8 cellular contexts compared by ENCODE assay signal in genomic region chr1:51235611-51236547, GRCh38. TPM values are rescaled to one million over a fixed set of nuclear protein-coding genes. Genes with fewer than 3 reads are reported as not detected.
DNase-seq lines count a peak whose midpoint lies in the region; TF ChIP-seq lines count a peak whose summit lies in the region.

RNF11 (plus strand) TSS chr1:51236273; CDS start chr1:51236757, 484 bp downstream.

- no peak within 1 kb of the TSS for H2BK120ac ChIP-seq in H9 (ENCODE audit: low read depth, low read length, poor library complexity, severe bottlenecking)

- peak within 1 kb of the TSS; percentile 96 for H3K4me2 ChIP-seq in H9 (ENCODE audit: insufficient read depth, insufficient read length, low read length)

- H2AFZ ChIP-seq in H9 (ENCODE audit: low read length) = peak within 1 kb of the TSS; percentile 53

- peaks cover 9% of the 10 kb centered on the region for H3K23me2 ChIP-seq in H9 (ENCODE audit: insufficient read length, low read depth, low read length, poor library complexity, severe bottlenecking)

- H3K23ac ChIP-seq in H9 (ENCODE audit: insufficient read length, low read depth, low read length) = no peak within 1 kb of the TSS

- H2BK5ac ChIP-seq in H9 (ENCODE audit: insufficient read length, low read length) = no peak within 1 kb of the TSS

- H3K4me1 Mint-ChIP-seq in H9 = peaks cover 22 to 24% of the 10 kb centered on the region in 2 experiments
- H3K4me1 Mint-ChIP-seq in neural crest cell = peaks cover 24% of the 10 kb centered on the region

- H4K91ac ChIP-seq in H9 (ENCODE audit: insufficient read length, low read depth, low read length) = no peak within 1 kb of the TSS

- no peak within 1 kb of the TSS for H2AK5ac ChIP-seq in H9 (ENCODE audit: insufficient read length, low read length)

- H3K18ac ChIP-seq in H9 (ENCODE audit: insufficient read length, low read depth, low read length) = peak within 1 kb of the TSS; percentile 79

- H4K20me1 ChIP-seq in H9 (ENCODE audit: control insufficient read depth, insufficient read depth, insufficient read length) = no peaks in the 10 kb centered on the region

- no CpG with 5 or more reads among the region's 62 CpGs for WGBS in H9 (ENCODE audit: extremely low coverage, insufficient read length, low lambda C conversion rate)
- WGBS in stomach, 5 donors = 1% methylated on average over 27 to 58 of the region's 62 CpGs

- H3K9me3 Mint-ChIP-seq in H9 (no peaks in the 10 kb centered on the region; a peak in 1 of 5 replicates), neural crest cell (no peaks in the 10 kb centered on the region)

- H2BK20ac ChIP-seq in H9 (ENCODE audit: low read depth, low read length, poor library complexity, severe bottlenecking) = no peak within 1 kb of the TSS

- H3K36me3 Mint-ChIP-seq in H9 (ENCODE audit: insufficient read depth in 1 of 3, low read depth in 3 of 3) (no peaks in the 10 kb centered on the region), neural crest cell (ENCODE audit: low read depth) (no peaks in the 10 kb centered on the region)

- TF ChIP-seq EP300 in stomach (IDR thresholded peaks at IDR 0.05) = peak; percentile 41

- H3K56ac ChIP-seq in H9 (ENCODE audit: insufficient read length, low read depth, low read length) = no peak within 1 kb of the TSS

- intact Hi-C loops in stomach (cut with DNase I; ENCODE audit: low total_unique reads) = no loop called here

- peaks cover 1% of the 10 kb centered on the region for H3K79me1 ChIP-seq in H9 (ENCODE audit: insufficient read depth, low read depth, low read length, poor library complexity, severe bottlenecking)

- H3K9me3 ChIP-seq in H9 (ENCODE audit: control insufficient read depth, low read depth, low read length) = no peaks in the 10 kb centered on the region
- no peaks in the 10 kb centered on the region for H3K9me3 ChIP-seq in MG63
- no peaks in the 10 kb centered on the region for H3K9me3 ChIP-seq in stomach

- DNase-seq in ELR (ENCODE audit: low read depth) (peak; percentile 91), H9 (peak; percentile 89), MG63 (peak; percentile 90), SHP77 treated with DMSO at 0.1 percent for 48 hours (lab: John Stamatoyannopoulos, UW) (peak; percentile 67), activated gamma-delta T cell treated with Interleukin-2 at 50 U/mL for 16 hours (peak; percentile 87), fibroblast of villous mesenchyme (ENCODE audit: low read depth) (peak; percentile 88), neural crest cell (ENCODE audit: low read depth, low spot score) (peak; percentile 84), stomach (peak; percentile 96)

- peak within 1 kb of the TSS; percentile 70 for H3K9ac ChIP-seq in H9 (ENCODE audit: extremely low read depth, insufficient read length, low read length)

- no peak within 1 kb of the TSS for H4K8ac ChIP-seq in H9 (replicated peaks; ENCODE audit: insufficient read length, low read depth, low read length)

- no peak within 1 kb of the TSS for H3T11ph ChIP-seq in H9 (ENCODE audit: low read length)

- H2BK15ac ChIP-seq in H9 (ENCODE audit: low read depth, low read length) = no peak within 1 kb of the TSS

- peaks cover 7% of the 10 kb centered on the region; the same call in 1 of the 2 replicates for H3K36me3 ChIP-seq in MG63
- no peaks in the 10 kb centered on the region for H3K36me3 ChIP-seq in stomach

- TF ChIP-seq POLR2A in stomach (IDR thresholded peaks at IDR 0.05) = peak in 1 of 4 donors; percentile 29

- no peak within 1 kb of the TSS for H3K4ac ChIP-seq in H9 (ENCODE audit: low read depth, low read length)

- H3K27ac ChIP-seq in H9 (ENCODE audit: insufficient read length, low read depth, low read length) = no peak within 1 kb of the TSS
- peak within 1 kb of the TSS; percentile 94 to 99 (median 98) for H3K27ac ChIP-seq in stomach

- no peaks in the 10 kb centered on the region; the same call in 1 of the 2 replicates for H3K4me1 ChIP-seq in H9 (ENCODE audit: insufficient read depth, low read length)
- peaks cover 23 to 50% (median 38%) of the 10 kb centered on the region in 4 donors for H3K4me1 ChIP-seq in stomach

- peak within 1 kb of the TSS; percentile 87 for H3K14ac ChIP-seq in H9 (ENCODE audit: insufficient read depth, low read length)

- H3K27me3 ChIP-seq in H9 (ENCODE audit: insufficient read depth, low read length) (no peaks in the 10 kb centered on the region), MG63 (no peaks in the 10 kb centered on the region), stomach (no peaks in the 10 kb centered on the region)

- H3K79me2 ChIP-seq in H9 (ENCODE audit: insufficient read depth, low read length) = peaks cover 20% of the 10 kb centered on the region

- no peak within 1 kb of the TSS for H4K5ac ChIP-seq in H9 (ENCODE audit: insufficient read length, low read depth, low read length)

- peak within 1 kb of the TSS; percentile 90 to 95 (median 93) for H3K27ac Mint-ChIP-seq in H9
- peak within 1 kb of the TSS; percentile 58 for H3K27ac Mint-ChIP-seq in neural crest cell (ENCODE audit: unreplicated experiment)

- H3K27me3 Mint-ChIP-seq in H9 (ENCODE audit: low read depth) (peaks cover 13% of the 10 kb centered on the region), neural crest cell (ENCODE audit: low read depth) (no peaks in the 10 kb centered on the region)

- no peak within 1 kb of the TSS for H2BK12ac ChIP-seq in H9 (ENCODE audit: insufficient read length, low read depth, low read length)

- TF ChIP-seq CTCF in H9 (conservative IDR thresholded peaks at IDR 0.05) (no peak), fibroblast of villous mesenchyme (IDR thresholded peaks at IDR 0.05; ENCODE audit: insufficient read depth, low read depth, low read length) (no peak), neural crest cell (conservative IDR thresholded peaks at IDR 0.05) (no peak), stomach (IDR thresholded peaks at IDR 0.05) (peak in 1 of 7 experiments; percentile 10)

- H3K4me3 ChIP-seq in MG63 (peak within 1 kb of the TSS; percentile 72), fibroblast of villous mesenchyme (ENCODE audit: low read depth, low read length) (peak within 1 kb of the TSS; percentile 90), stomach (peak within 1 kb of the TSS; percentile 86 to 99 (median 94))

- H3K4me3 Mint-ChIP-seq in H9 (peak within 1 kb of the TSS; percentile 86 to 94), neural crest cell (peak within 1 kb of the TSS; percentile 92)

RNA-seq across cellular contexts. Expression of gene RNF11, which starts in this region (rescaled TPM):
- total RNA-seq in H9 (2021) (55.1 and 55.8 TPM in 2 replicates), fibroblast of villous mesenchyme (128 and 130 TPM in 2 replicates), neural crest cell (44.5 and 45.2 TPM in 2 replicates), stomach (100 to 1,000 TPM in 3 of 5 donors, 10 to 100 TPM in 2; 43.5 to 120 (median 107) TPM)
- total RNA-seq in MG63 (2014; rRNA removed; shearing (Covaris generic); ENCODE audit: low replicate concordance) = 134 and 137 TPM in 2 replicates
- polyA plus RNA-seq in stomach = 10 to 100 TPM; 34.6 to 78.2 (median 70.7) TPM
